2 cellular contexts compared by ENCODE assay signal in the genomic region with DNA sequence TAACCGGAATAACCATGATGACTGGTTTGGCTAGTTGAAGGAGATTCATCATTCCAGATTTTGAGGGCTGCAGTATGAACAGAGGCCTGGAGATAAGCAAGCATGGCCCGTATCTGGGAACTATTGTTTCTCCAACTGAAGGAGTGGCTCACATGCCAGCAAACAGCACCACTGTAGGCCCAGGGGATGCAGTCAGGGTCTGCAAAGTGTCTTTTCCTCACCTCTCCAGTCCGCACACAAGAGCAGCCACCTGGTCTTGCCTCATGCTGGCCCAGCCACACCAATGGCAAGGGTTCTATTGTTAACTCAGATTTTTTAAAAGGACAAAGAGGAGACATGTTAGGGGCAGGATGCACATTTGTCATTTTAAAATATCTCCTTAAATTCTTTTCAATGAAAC.
TF ChIP-seq lines count a peak whose summit lies in the region.

No MANE protein-coding gene starts in this region.

TF ChIP-seq in GM23338, 12 proteins besides CTCF, POLR2A, EP300 and RAD21:
- TF ChIP-seq, protein P1, sequence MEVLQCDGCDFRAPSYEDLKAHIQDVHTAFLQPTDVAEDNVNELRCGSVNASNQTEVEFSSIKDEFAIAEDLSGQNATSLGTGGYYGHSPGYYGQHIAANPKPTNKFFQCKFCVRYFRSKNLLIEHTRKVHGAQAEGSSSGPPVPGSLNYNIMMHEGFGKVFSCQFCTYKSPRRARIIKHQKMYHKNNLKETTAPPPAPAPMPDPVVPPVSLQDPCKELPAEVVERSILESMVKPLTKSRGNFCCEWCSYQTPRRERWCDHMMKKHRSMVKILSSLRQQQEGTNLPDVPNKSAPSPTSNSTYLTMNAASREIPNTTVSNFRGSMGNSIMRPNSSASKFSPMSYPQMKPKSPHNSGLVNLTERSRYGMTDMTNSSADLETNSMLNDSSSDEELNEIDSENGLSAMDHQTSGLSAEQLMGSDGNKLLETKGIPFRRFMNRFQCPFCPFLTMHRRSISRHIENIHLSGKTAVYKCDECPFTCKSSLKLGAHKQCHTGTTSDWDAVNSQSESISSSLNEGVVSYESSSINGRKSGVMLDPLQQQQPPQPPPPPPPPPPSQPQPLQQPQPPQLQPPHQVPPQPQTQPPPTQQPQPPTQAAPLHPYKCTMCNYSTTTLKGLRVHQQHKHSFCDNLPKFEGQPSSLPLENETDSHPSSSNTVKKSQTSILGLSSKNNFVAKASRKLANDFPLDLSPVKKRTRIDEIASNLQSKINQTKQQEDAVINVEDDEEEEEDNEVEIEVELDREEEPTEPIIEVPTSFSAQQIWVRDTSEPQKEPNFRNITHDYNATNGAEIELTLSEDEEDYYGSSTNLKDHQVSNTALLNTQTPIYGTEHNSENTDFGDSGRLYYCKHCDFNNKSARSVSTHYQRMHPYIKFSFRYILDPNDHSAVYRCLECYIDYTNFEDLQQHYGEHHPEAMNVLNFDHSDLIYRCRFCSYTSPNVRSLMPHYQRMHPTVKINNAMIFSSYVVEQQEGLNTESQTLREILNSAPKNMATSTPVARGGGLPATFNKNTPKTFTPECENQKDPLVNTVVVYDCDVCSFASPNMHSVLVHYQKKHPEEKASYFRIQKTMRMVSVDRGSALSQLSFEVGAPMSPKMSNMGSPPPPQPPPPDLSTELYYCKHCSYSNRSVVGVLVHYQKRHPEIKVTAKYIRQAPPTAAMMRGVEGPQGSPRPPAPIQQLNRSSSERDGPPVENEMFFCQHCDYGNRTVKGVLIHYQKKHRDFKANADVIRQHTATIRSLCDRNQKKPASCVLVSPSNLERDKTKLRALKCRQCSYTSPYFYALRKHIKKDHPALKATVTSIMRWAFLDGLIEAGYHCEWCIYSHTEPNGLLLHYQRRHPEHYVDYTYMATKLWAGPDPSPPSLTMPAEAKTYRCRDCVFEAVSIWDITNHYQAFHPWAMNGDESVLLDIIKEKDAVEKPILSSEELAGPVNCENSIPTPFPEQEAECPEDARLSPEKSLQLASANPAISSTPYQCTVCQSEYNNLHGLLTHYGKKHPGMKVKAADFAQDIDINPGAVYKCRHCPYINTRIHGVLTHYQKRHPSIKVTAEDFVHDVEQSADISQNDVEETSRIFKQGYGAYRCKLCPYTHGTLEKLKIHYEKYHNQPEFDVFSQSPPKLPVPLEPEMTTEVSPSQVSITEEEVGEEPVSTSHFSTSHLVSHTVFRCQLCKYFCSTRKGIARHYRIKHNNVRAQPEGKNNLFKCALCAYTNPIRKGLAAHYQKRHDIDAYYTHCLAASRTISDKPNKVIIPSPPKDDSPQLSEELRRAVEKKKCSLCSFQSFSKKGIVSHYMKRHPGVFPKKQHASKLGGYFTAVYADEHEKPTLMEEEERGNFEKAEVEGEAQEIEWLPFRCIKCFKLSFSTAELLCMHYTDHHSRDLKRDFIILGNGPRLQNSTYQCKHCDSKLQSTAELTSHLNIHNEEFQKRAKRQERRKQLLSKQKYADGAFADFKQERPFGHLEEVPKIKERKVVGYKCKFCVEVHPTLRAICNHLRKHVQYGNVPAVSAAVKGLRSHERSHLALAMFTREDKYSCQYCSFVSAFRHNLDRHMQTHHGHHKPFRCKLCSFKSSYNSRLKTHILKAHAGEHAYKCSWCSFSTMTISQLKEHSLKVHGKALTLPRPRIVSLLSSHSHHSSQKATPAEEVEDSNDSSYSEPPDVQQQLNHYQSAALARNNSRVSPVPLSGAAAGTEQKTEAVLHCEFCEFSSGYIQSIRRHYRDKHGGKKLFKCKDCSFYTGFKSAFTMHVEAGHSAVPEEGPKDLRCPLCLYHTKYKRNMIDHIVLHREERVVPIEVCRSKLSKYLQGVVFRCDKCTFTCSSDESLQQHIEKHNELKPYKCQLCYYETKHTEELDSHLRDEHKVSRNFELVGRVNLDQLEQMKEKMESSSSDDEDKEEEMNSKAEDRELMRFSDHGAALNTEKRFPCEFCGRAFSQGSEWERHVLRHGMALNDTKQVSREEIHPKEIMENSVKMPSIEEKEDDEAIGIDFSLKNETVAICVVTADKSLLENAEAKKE (CRISPR knock-in tag; IDR thresholded peaks at IDR 0.05) = no peak
- TF ChIP-seq, protein P2, sequence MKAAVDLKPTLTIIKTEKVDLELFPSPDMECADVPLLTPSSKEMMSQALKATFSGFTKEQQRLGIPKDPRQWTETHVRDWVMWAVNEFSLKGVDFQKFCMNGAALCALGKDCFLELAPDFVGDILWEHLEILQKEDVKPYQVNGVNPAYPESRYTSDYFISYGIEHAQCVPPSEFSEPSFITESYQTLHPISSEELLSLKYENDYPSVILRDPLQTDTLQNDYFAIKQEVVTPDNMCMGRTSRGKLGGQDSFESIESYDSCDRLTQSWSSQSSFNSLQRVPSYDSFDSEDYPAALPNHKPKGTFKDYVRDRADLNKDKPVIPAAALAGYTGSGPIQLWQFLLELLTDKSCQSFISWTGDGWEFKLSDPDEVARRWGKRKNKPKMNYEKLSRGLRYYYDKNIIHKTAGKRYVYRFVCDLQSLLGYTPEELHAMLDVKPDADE (IDR thresholded peaks at IDR 0.05) = no peak
- no peak for TF ChIP-seq EZH2 (IDR thresholded peaks at IDR 0.05; ENCODE audit: low read depth, unreplicated experiment)

TF ChIP-seq in H1, 55 proteins besides CTCF, POLR2A, EP300 and RAD21:
- TF ChIP-seq KDM1A (IDR thresholded peaks at IDR 0.05; ENCODE audit: borderline replicate concordance, low read length) (no peak), BCL11A (IDR thresholded peaks at IDR 0.05; ENCODE audit: low read depth in 2 of 2, low read length in 2 of 2) (no peak), KDM5A (IDR thresholded peaks at IDR 0.05; ENCODE audit: low read length) (no peak), TAF7 (optimal IDR thresholded peaks at IDR 0.05; ENCODE audit: borderline replicate concordance, low read depth, low read length) (no peak), RBBP5 (IDR thresholded peaks at IDR 0.05; ENCODE audit: borderline replicate concordance, low read depth, low read length) (no peak), RNF2 (IDR thresholded peaks at IDR 0.05; ENCODE audit: borderline replicate concordance, low read depth, low read length, missing control alignments, poor library complexity, severe bottlenecking) (no peak), POU5F1 (IDR thresholded peaks at IDR 0.05; ENCODE audit: low read depth, low read length) (no peak), SUZ12 (IDR thresholded peaks at IDR 0.05; ENCODE audit: low read length) (no peak), HDAC2 (IDR thresholded peaks at IDR 0.05; ENCODE audit: borderline replicate concordance in 1 of 2, low read depth in 2 of 2, low read length in 2 of 2) (no peak), GTF2F1 (IDR thresholded peaks at IDR 0.05; ENCODE audit: borderline replicate concordance, low read depth, low read length) (no peak), GABPA (IDR thresholded peaks at IDR 0.05; ENCODE audit: borderline replicate concordance, insufficient read depth, low read length) (no peak), SAP30 (IDR thresholded peaks at IDR 0.05; ENCODE audit: insufficient read depth, insufficient replicate concordance, low read length) (no peak)
- TF ChIP-seq, protein P3, sequence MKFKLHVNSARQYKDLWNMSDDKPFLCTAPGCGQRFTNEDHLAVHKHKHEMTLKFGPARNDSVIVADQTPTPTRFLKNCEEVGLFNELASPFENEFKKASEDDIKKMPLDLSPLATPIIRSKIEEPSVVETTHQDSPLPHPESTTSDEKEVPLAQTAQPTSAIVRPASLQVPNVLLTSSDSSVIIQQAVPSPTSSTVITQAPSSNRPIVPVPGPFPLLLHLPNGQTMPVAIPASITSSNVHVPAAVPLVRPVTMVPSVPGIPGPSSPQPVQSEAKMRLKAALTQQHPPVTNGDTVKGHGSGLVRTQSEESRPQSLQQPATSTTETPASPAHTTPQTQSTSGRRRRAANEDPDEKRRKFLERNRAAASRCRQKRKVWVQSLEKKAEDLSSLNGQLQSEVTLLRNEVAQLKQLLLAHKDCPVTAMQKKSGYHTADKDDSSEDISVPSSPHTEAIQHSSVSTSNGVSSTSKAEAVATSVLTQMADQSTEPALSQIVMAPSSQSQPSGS (IDR thresholded peaks at IDR 0.05; ENCODE audit: low read length) = no peak
